14 cellular contexts compared by ENCODE assay signal in the genomic region with DNA sequence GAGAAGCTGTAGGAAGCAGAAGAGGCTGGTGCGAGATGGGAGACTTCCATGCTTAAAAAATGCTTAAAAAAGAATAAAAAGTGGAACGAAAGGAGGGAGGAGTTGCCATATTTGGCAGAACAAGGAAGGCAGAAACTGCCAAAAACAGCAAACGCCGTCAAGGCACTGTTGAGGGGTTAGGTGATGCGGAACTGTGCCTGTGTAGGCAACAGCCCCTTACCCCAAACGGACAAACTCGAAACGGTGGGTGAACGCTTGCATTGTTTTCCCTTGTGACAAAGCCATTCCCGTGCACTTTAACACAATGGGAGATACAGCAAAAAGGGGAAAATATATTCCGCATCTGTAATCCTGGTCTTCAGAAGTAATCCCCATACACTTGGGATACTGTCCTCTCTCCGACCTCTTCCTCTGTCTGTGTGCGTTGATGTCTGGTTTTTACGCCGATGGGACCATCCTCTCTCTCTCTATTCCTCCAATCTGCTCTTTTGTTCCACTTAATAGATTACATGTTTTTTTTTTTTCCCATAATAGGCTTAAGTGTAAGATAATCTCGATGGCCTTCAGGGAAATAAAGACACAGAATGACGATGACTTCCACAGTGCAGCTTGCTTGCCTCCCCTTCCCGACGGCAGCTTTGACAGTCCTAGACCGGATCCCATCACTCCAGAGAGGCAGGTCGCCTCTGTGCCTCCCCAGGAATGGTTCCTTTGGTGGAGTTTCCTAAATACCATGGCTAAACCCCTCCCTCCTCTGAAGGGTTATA.
"Had no signal": no experiment of that assay in that cellular context is flagged by ENCODE, and none has a peak within 500 bp of the region (broad histone marks: within the 10 kb centered on the region; RNA-seq: fewer than 3 reads in every experiment).

No MANE protein-coding gene starts in this region.

- DNase-seq: activated CD4-positive, alpha-beta memory T cell treated with anti-CD3 and anti-CD28 coated beads for 36 hours; activated CD4-positive, alpha-beta T cell treated with anti-CD3 and anti-CD28 coated beads for 1 hour; activated gamma-delta T cell; activated naive CD8-positive, alpha-beta T cell treated with anti-CD3 and anti-CD28 coated beads, Interleukin-2, amount 10 ng/mL, durations not matched to agents 7 days and 5 days; activated T-cell treated with anti-CD3 and anti-CD28 coated beads, Interleukin-2, amount 50 U/mL, for 48 hours; cortex of kidney; effector memory CD8-positive, alpha-beta T cell; gastrocnemius medialis; islet precursor cell; left lung; retina; tibial artery had no signal

- H3K4me3 ChIP-seq: gastrocnemius medialis, left lung, skin epidermis, tibial artery had no signal

- H3K4me1 Mint-ChIP-seq: activated naive CD8-positive, alpha-beta T cell treated with anti-CD3 and anti-CD28 coated beads, Interleukin-2, amount 10 ng/mL, durations not matched to agents 7 days and 5 days had no signal

- ATAC-seq: effector memory CD8-positive, alpha-beta T cell; gastrocnemius medialis; left lung had no signal

- H3K27me3 Mint-ChIP-seq: activated CD4-positive, alpha-beta memory T cell treated with anti-CD3 and anti-CD28 coated beads for 36 hours had no signal

- H3K4me3 Mint-ChIP-seq: activated CD4-positive, alpha-beta memory T cell treated with anti-CD3 and anti-CD28 coated beads for 36 hours; activated naive CD8-positive, alpha-beta T cell treated with anti-CD3 and anti-CD28 coated beads, Interleukin-2, amount 10 ng/mL, durations not matched to agents 7 days and 5 days; effector memory CD8-positive, alpha-beta T cell had no signal

- H3K27ac Mint-ChIP-seq: activated CD4-positive, alpha-beta memory T cell treated with anti-CD3 and anti-CD28 coated beads for 36 hours; activated naive CD8-positive, alpha-beta T cell treated with anti-CD3 and anti-CD28 coated beads, Interleukin-2, amount 10 ng/mL, durations not matched to agents 7 days and 5 days; effector memory CD8-positive, alpha-beta T cell had no signal

- H3K27me3 ChIP-seq: gastrocnemius medialis, left lung, tibial artery had no signal

- H3K36me3 ChIP-seq: gastrocnemius medialis, left lung, tibial artery had no signal

- H3K9me3 Mint-ChIP-seq: activated CD4-positive, alpha-beta memory T cell treated with anti-CD3 and anti-CD28 coated beads for 36 hours; activated naive CD8-positive, alpha-beta T cell treated with anti-CD3 and anti-CD28 coated beads, Interleukin-2, amount 10 ng/mL, durations not matched to agents 7 days and 5 days; effector memory CD8-positive, alpha-beta T cell had no signal

- H3K4me1 ChIP-seq: parathyroid adenoma had no signal

- H3K9me3 ChIP-seq: gastrocnemius medialis, left lung, tibial artery had no signal

- H3K36me3 Mint-ChIP-seq: activated CD4-positive, alpha-beta memory T cell treated with anti-CD3 and anti-CD28 coated beads for 36 hours; activated naive CD8-positive, alpha-beta T cell treated with anti-CD3 and anti-CD28 coated beads, Interleukin-2, amount 10 ng/mL, durations not matched to agents 7 days and 5 days had no signal
